1 cellular context compared by ENCODE assay signal in genomic region chr14:50040905-50041465, GRCh38.
TF ChIP-seq lines count a peak whose summit lies in the region.

No MANE protein-coding gene starts in this region.

TF ChIP-seq in GM23338, 12 proteins besides CTCF, POLR2A, EP300 and RAD21 (continued from another document):
- TF ChIP-seq ZNF462 (CRISPR knock-in tag; IDR thresholded peaks at IDR 0.05) (no peak), REST (IDR thresholded peaks at IDR 0.05; ENCODE audit: unreplicated experiment) (no peak), EZH2 (IDR thresholded peaks at IDR 0.05; ENCODE audit: low read depth, unreplicated experiment) (no peak), STAT1 (IDR thresholded peaks at IDR 0.05; ENCODE audit: unreplicated experiment) (no peak)
